ENCODE assay signal across 8 cellular contexts in the genomic region with DNA sequence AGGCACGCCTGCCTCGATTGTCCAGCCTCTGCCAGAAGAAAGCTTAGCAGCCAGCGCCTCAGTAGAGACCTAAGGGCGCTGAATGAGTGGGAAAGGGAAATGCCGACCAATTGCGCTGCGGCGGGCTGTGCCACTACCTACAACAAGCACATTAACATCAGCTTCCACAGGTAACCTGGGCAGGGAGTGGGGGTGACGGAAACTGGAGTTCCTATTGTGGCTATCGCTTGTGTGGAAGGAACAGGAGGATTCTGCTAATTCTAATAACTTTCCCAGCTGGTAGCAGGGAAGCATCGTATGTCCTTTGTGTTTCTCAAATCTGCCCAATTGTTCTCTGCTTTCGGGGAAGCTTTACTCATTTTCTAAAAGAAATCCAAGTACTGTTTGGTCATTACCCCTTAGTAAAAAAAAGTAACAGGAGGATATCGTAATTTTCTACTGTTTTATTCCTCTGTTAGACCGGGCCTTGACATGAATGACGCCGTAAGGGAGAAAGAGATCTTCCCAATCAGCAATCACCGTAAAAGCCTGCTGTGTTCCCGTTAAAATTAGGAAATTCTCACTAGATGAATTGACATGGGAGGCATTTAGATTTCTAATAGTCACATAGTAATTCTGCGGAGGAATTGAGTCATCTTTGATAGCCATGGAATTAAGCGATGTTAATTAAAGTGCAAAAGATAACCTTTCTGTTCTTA. TPM values are rescaled to one million over a fixed set of nuclear protein-coding genes. Genes with fewer than 3 reads are reported as not detected.
DNase-seq lines count a peak whose midpoint lies in the region; ATAC-seq, FAIRE-seq and TF ChIP-seq lines count a peak whose summit lies in the region.

No MANE protein-coding gene starts in this region.

- ATAC-seq in GM19023 (IDR thresholded peaks at IDR 0.05; ENCODE audit: unreplicated experiment) (peak; percentile 12), HG03575 (IDR thresholded peaks at IDR 0.05; ENCODE audit: extremely low read depth, insufficient number of reproducible peaks, low FRiP score, unreplicated experiment) (peak; percentile 3)

- H3K4me3 ChIP-seq in astrocyte (ENCODE audit: insufficient read depth, low read depth, low read length), result peak overlapping the region; percentile 93

- H3K9ac ChIP-seq in astrocyte (ENCODE audit: low read length), result peak overlapping the region; percentile 99

- H3K27me3 Mint-ChIP-seq in astrocyte (ENCODE audit: low read depth, unreplicated experiment), result no peaks in the 10 kb centered on the region

- H3K27ac Mint-ChIP-seq in astrocyte (ENCODE audit: unreplicated experiment), result peak overlapping the region; percentile 100

- peaks cover 61% of the 10 kb centered on the region for H3K79me2 ChIP-seq in astrocyte (ENCODE audit: insufficient read depth, low read length)

- H4K20me1 ChIP-seq in astrocyte (ENCODE audit: insufficient read depth, low read length), result peaks cover 29% of the 10 kb centered on the region

- peaks cover 8% of the 10 kb centered on the region for H3K36me3 ChIP-seq in astrocyte (ENCODE audit: insufficient read depth, low read length)

- peak overlapping the region; percentile 99 for H3K4me3 Mint-ChIP-seq in astrocyte (ENCODE audit: unreplicated experiment)

- H3K36me3 Mint-ChIP-seq in astrocyte (ENCODE audit: low read depth, unreplicated experiment), result peaks cover 4% of the 10 kb centered on the region

- H2AFZ ChIP-seq in astrocyte (ENCODE audit: low read depth, low read length), result peak overlapping the region; percentile 85

- peak; percentile 12 for DNase-seq in astrocyte (ENCODE audit: low read depth)
- peak; percentile 19 for DNase-seq in kidney tubule cell (ENCODE audit: low spot score)
- no peak for DNase-seq in D341Med (ENCODE audit: low spot score)
- DNase-seq in activated CD8-positive, alpha-beta memory T cell treated with anti-CD3 and anti-CD28 coated beads for 24 hours, result no peak

- H3K4me1 Mint-ChIP-seq in astrocyte (ENCODE audit: low read depth, unreplicated experiment), result peaks cover 4% of the 10 kb centered on the region

- TF ChIP-seq CTCF in C4-2B (conservative IDR thresholded peaks at IDR 0.05) (no peak), astrocyte (IDR thresholded peaks at IDR 0.05; ENCODE audit: insufficient read depth, low read depth, low read length) (no peak)

- H3K4me1 ChIP-seq in astrocyte (ENCODE audit: insufficient read depth, low read length), result no peaks in the 10 kb centered on the region

- no peaks in the 10 kb centered on the region for H3K9me3 Mint-ChIP-seq in astrocyte (ENCODE audit: unreplicated experiment)

- H3K4me2 ChIP-seq in astrocyte (ENCODE audit: low read length), result peak overlapping the region; percentile 86

- H3K9me3 ChIP-seq in astrocyte (ENCODE audit: insufficient read depth, low read depth, low read length), result no peaks in the 10 kb centered on the region

- FAIRE-seq in astrocyte (lab: Jason Lieb, UNC), result no peak

- peak overlapping the region; percentile 98 for H3K27ac ChIP-seq in C4-2B
- peak overlapping the region; percentile 96 for H3K27ac ChIP-seq in astrocyte (ENCODE audit: low read depth, low read length)
- peak overlapping the region; percentile 90 for H3K27ac ChIP-seq in temporal lobe (ENCODE audit: low read depth, low read length)

- H3K27me3 ChIP-seq in astrocyte (ENCODE audit: insufficient read depth, low read length), result no peaks in the 10 kb centered on the region

RNA-seq across cellular contexts. Expression of a gene that starts 0.5 kb away (rescaled TPM):
- total RNA-seq in astrocyte (6.0 and 6.3 TPM in 2 replicates), temporal lobe (27.0 TPM)

RNA-seq across cellular contexts. Expression of a gene that starts 0.9 kb away (rescaled TPM):
- 50.9 and 51.7 TPM in 2 replicates for total RNA-seq in astrocyte
- total RNA-seq in temporal lobe, result 48.9 TPM

RNA-seq across cellular contexts. Expression of a gene that starts 21.3 kb away (rescaled TPM):
- 22.6 and 25.8 TPM in 2 replicates for total RNA-seq in astrocyte
- 32.7 TPM for total RNA-seq in temporal lobe

Comparison
In these comparisons a context has a peak if more than half of its experiments do, and no peak if none do; other contexts are left out.
1. DNase-seq: peak in astrocyte (single experiment) and kidney tubule cell (single experiment); none in D341Med (single experiment) and activated CD8-positive, alpha-beta memory T cell treated with anti-CD3 and anti-CD28 coated beads for 24 hours (single experiment).
2. Peak in every context shown above with its lines, with median percentiles within 50 percentile points of each other: H3K27ac ChIP-seq.